Comparison of ENCODE assay signal across 10 cellular contexts in genomic region chr1:119000371-119001180, GRCh38. TPM values are rescaled to one million over a fixed set of nuclear protein-coding genes. Genes with fewer than 3 reads are reported as not detected.
DNase-seq lines count a peak whose midpoint lies in the region; ATAC-seq and TF ChIP-seq lines count a peak whose summit lies in the region.
"Had no signal": no experiment of that assay in that cellular context is flagged by ENCODE, and none has a peak within 500 bp of the region (broad histone marks: within the 10 kb centered on the region; RNA-seq: fewer than 3 reads in every experiment).

No MANE protein-coding gene starts in this region.

- peaks cover 15% of the 10 kb centered on the region for H3K4me1 Mint-ChIP-seq in activated naive CD4-positive, alpha-beta T cell treated with anti-CD3 and anti-CD28 coated beads, Interleukin-2, amount 10 ng/mL, durations not matched to agents 7 days and 5 days
- peaks cover 16% of the 10 kb centered on the region for H3K4me1 Mint-ChIP-seq in endodermal cell
- peaks cover 20% of the 10 kb centered on the region for H3K4me1 Mint-ChIP-seq in type B pancreatic cell (ENCODE audit: unreplicated experiment)

- no peaks in the 10 kb centered on the region for H3K36me3 ChIP-seq in endodermal cell (ENCODE audit: control insufficient read depth, insufficient read depth, low read length)
- no peaks in the 10 kb centered on the region for H3K36me3 ChIP-seq in mesodermal cell (ENCODE audit: control insufficient read depth, insufficient read depth, low read length)

- H3K27ac ChIP-seq in endodermal cell (ENCODE audit: low read depth, low read length) (no peak overlapping the region), mesodermal cell (ENCODE audit: low read depth, low read length, severe bottlenecking) (no peak overlapping the region)

- ATAC-seq in GM18519 (IDR thresholded peaks at IDR 0.05; ENCODE audit: low FRiP score, unreplicated experiment), result no peak
- no peak for ATAC-seq in GM21576 (IDR thresholded peaks at IDR 0.05; ENCODE audit: unreplicated experiment)

- peaks cover 2% of the 10 kb centered on the region for H3K36me3 Mint-ChIP-seq in activated naive CD4-positive, alpha-beta T cell treated with anti-CD3 and anti-CD28 coated beads, Interleukin-2, amount 10 ng/mL, durations not matched to agents 7 days and 5 days
- H3K36me3 Mint-ChIP-seq in endodermal cell (ENCODE audit: low read depth) (no peaks in the 10 kb centered on the region), type B pancreatic cell (no peaks in the 10 kb centered on the region)

- no peaks in the 10 kb centered on the region for H3K4me1 ChIP-seq in endodermal cell (ENCODE audit: control insufficient read depth, insufficient read depth, low read length)
- peaks cover 11% of the 10 kb centered on the region for H3K4me1 ChIP-seq in mesodermal cell (ENCODE audit: control insufficient read depth, insufficient read depth, low read length, poor library complexity, severe bottlenecking)

- H3K27me3 Mint-ChIP-seq in activated naive CD4-positive, alpha-beta T cell treated with anti-CD3 and anti-CD28 coated beads, Interleukin-2, amount 10 ng/mL, durations not matched to agents 7 days and 5 days, result peaks cover 96% of the 10 kb centered on the region
- H3K27me3 Mint-ChIP-seq in endodermal cell (ENCODE audit: insufficient read depth) (peaks cover 100% of the 10 kb centered on the region), type B pancreatic cell (peaks cover 98% of the 10 kb centered on the region)

- 40 to 48% methylated on average over 38 to 44 of the region's 44 CpGs for WGBS in endodermal cell (ENCODE audit: insufficient coverage in 1 of 2, insufficient read length in 1 of 2), 2 experiments
- WGBS in mesodermal cell (ENCODE audit: insufficient coverage in 2 of 2), 2 experiments, result 50 to 53% methylated on average over 36 to 43 of the region's 44 CpGs

- no peak overlapping the region for H3K27ac Mint-ChIP-seq in activated naive CD4-positive, alpha-beta T cell treated with anti-CD3 and anti-CD28 coated beads, Interleukin-2, amount 10 ng/mL, durations not matched to agents 7 days and 5 days
- H3K27ac Mint-ChIP-seq in endodermal cell, result no peak overlapping the region
- no peak overlapping the region for H3K27ac Mint-ChIP-seq in type B pancreatic cell
- H3K27ac Mint-ChIP-seq: activated T-helper 1 cell treated with anti-CD3 and anti-CD28 coated beads, Interleukin-12 subunit alpha, Interleukin-12 subunit beta, Interleukin-2, Interleukin-4 antibody, amounts not matched to agents 30 ng/mL and 10 ng/mL and 1 ng/mL, durations not matched to agents 14 hours and 24 hours and 36 hours; B cell had no signal

- peaks cover 97% of the 10 kb centered on the region for H3K27me3 ChIP-seq in endodermal cell (ENCODE audit: control insufficient read depth, insufficient read depth, low read length, poor library complexity, severe bottlenecking)

- H3K4me3 ChIP-seq in endodermal cell (ENCODE audit: low read length) (peak overlapping the region; percentile 53), mesodermal cell (ENCODE audit: extremely low read depth, insufficient read depth, low read length, poor library complexity, severe bottlenecking) (peak overlapping the region; percentile 14)

- DNase-seq in activated naive CD4-positive, alpha-beta T cell treated with anti-CD3 and anti-CD28 coated beads, Interleukin-2, amount 10 ng/mL, durations not matched to agents 7 days and 5 days, result no peak
- DNase-seq in activated naive CD4-positive, alpha-beta T cell treated with Interleukin-2 at 50 U/mL for 16 hours, result no peak
- DNase-seq in endodermal cell (peak; percentile 67), type B pancreatic cell (ENCODE audit: extremely low spot score, unreplicated experiment) (no peak), HUDEP-2 (lab: John Stamatoyannopoulos, UW; ENCODE audit: unreplicated experiment in 76 of 76) (no peak)

- H3K4me3 Mint-ChIP-seq in activated naive CD4-positive, alpha-beta T cell treated with anti-CD3 and anti-CD28 coated beads, Interleukin-2, amount 10 ng/mL, durations not matched to agents 7 days and 5 days, result peak overlapping the region; percentile 18
- H3K4me3 Mint-ChIP-seq in endodermal cell (peak overlapping the region; percentile 50), type B pancreatic cell (peak overlapping the region; percentile 81)
- H3K4me3 Mint-ChIP-seq: activated T-helper 1 cell treated with anti-CD3 and anti-CD28 coated beads, Interleukin-12 subunit alpha, Interleukin-12 subunit beta, Interleukin-2, Interleukin-4 antibody, amounts not matched to agents 30 ng/mL and 10 ng/mL and 1 ng/mL, durations not matched to agents 14 hours and 24 hours and 36 hours; B cell had no signal

- no peak overlapping the region for H3K9ac ChIP-seq in endodermal cell (ENCODE audit: extremely low read depth, low read length, poor library complexity, severe bottlenecking)

- CTCF ChIA-PET in activated naive CD4-positive, alpha-beta T cell treated with anti-CD3 and anti-CD28 coated beads, Interleukin-2, amount 10 ng/mL, durations not matched to agents 7 days and 5 days (lab: Charles Lee), result interaction anchor here (1.7 kb wide), 1 partner anchor 16 kb away, joined by 5 read pairs; no protein-coding TSS in a partner anchor

- H3K9me3 ChIP-seq in endodermal cell (ENCODE audit: control insufficient read depth, low read length), result no peaks in the 10 kb centered on the region
- no peaks in the 10 kb centered on the region for H3K9me3 ChIP-seq in mesodermal cell (ENCODE audit: control insufficient read depth, low read length)

- no peaks in the 10 kb centered on the region for H3K9me3 Mint-ChIP-seq in activated naive CD4-positive, alpha-beta T cell treated with anti-CD3 and anti-CD28 coated beads, Interleukin-2, amount 10 ng/mL, durations not matched to agents 7 days and 5 days
- H3K9me3 Mint-ChIP-seq in endodermal cell (no peaks in the 10 kb centered on the region), type B pancreatic cell (no peaks in the 10 kb centered on the region)

- TF ChIP-seq CTCF in endodermal cell (conservative IDR thresholded peaks at IDR 0.05) (no peak), type B pancreatic cell (conservative IDR thresholded peaks at IDR 0.05) (no peak)

RNA-seq across cellular contexts. Expression of gene TBX15, which starts 12.4 kb away (rescaled TPM):
- under 1 TPM in 1 of 2 donors, not detected in 1; 0.09 TPM for total RNA-seq in endodermal cell
- 3.6 TPM for polyA plus RNA-seq in endodermal cell (2013, experiment 1 of 2)
- 2.9 TPM for polyA plus RNA-seq in endodermal cell (2013, experiment 2 of 2)
- 5.5 TPM for polyA plus RNA-seq in mesodermal cell (2013, experiment 1 of 2)
- polyA plus RNA-seq in mesodermal cell (2013, experiment 2 of 2), result 5.2 TPM
- 0.19 and 8.5 TPM in 2 replicates for total RNA-seq in type B pancreatic cell (ENCODE audit: low replicate concordance)
- total RNA-seq: activated T-helper 1 cell treated with anti-CD3 and anti-CD28 coated beads, Interleukin-12 subunit alpha, Interleukin-12 subunit beta, Interleukin-2, Interleukin-4 antibody, amounts not matched to agents 30 ng/mL and 10 ng/mL and 1 ng/mL, durations not matched to agents 14 hours and 24 hours and 36 hours had no signal

Comparison
In these comparisons a context has a peak if more than half of its experiments do, and no peak if none do; other contexts are left out.
1. H3K4me3 Mint-ChIP-seq: peak in every context shown above with its lines; median percentile 81 in type B pancreatic cell; 50 in endodermal cell; 18 in activated naive CD4-positive, alpha-beta T cell treated with anti-CD3 and anti-CD28 coated beads, Interleukin-2, amount 10 ng/mL, durations not matched to agents 7 days and 5 days.